ENCODE assay signal across 8 cellular contexts in genomic region chr15:68821190-68821897, GRCh38. TPM values are rescaled to one million over a fixed set of nuclear protein-coding genes. Genes with fewer than 3 reads are reported as not detected.
A peak's percentile ranks its signal among the peaks of the same experiment; 100 is the strongest.
DNase-seq lines count a peak whose midpoint lies in the region; ATAC-seq and TF ChIP-seq lines count a peak whose summit lies in the region.

No MANE protein-coding gene starts in this region.

- no peak for TF ChIP-seq EP300 in ovary (IDR thresholded peaks at IDR 0.05)

- H3K27ac ChIP-seq in WERI-Rb-1 (peak overlapping the region; percentile 100), ovary (peak overlapping the region; percentile 12 to 61)

- no peaks in the 10 kb centered on the region for H3K9me3 ChIP-seq in WERI-Rb-1 (ENCODE audit: severe bottlenecking)
- no peaks in the 10 kb centered on the region for H3K9me3 ChIP-seq in ovary

- peaks cover 11 to 20% of the 10 kb centered on the region in 2 donors for H3K36me3 Mint-ChIP-seq in activated T-cell treated with anti-CD3 and anti-CD28 coated beads, Interleukin-2, amount 50 U/mL, for 72 hours (ENCODE audit: insufficient read depth in 2 of 2)

- H3K27me3 Mint-ChIP-seq in activated T-cell treated with anti-CD3 and anti-CD28 coated beads, Interleukin-2, amount 50 U/mL, for 72 hours (ENCODE audit: low read depth) = no peaks in the 10 kb centered on the region

- WGBS in ovary, 3 donors = 0 to 1% (median 1%) methylated on average over 62 to 63 of the region's 63 CpGs

- H3K36me3 ChIP-seq in WERI-Rb-1 = peaks cover 16% of the 10 kb centered on the region
- H3K36me3 ChIP-seq in ovary = no peaks in the 10 kb centered on the region

- H3K4me3 ChIP-seq in WERI-Rb-1 (ENCODE audit: low read depth, low read length) (peak overlapping the region; percentile 98), fibroblast of mammary gland (ENCODE audit: control insufficient read depth, low read depth, low read length) (peak overlapping the region; percentile 89), ovary (peak overlapping the region; percentile 89)

- intact Hi-C loops in ovary (cut with DNase I) = no loop called here
- intact Hi-C loops in sciatic nerve (cut with DNase I) = no loop called here

- peak in 1 of 2 donors; percentile 19 for DNase-seq in activated T-cell treated with anti-CD3 and anti-CD28 coated beads, Interleukin-2, amount 50 U/mL, for 72 hours
- DNase-seq in activated T-cell treated with anti-CD3 and anti-CD28 coated beads for 4 hours (no peak), WERI-Rb-1 (no peak), fibroblast of mammary gland (ENCODE audit: low read depth) (no peak), ovary (peak in 1 of 5 donors; percentile 16), sciatic nerve (ENCODE audit: low spot score) (no peak), SW480 (ENCODE audit: low spot score) (no peak)

- H3K27ac Mint-ChIP-seq in activated T-cell treated with anti-CD3 and anti-CD28 coated beads, Interleukin-2, amount 50 U/mL, for 72 hours = peak overlapping the region; percentile 86

- peak in 1 of 2 donors; percentile 9 for ATAC-seq in activated T-cell treated with anti-CD3 and anti-CD28 coated beads, Interleukin-2, amount 50 U/mL, for 72 hours (replicated peaks in 1 of 2)
- peak; percentile 2 for ATAC-seq in HG03095 (IDR thresholded peaks at IDR 0.05; ENCODE audit: unreplicated experiment)
- no peak for ATAC-seq in sciatic nerve

- H3K27me3 ChIP-seq in WERI-Rb-1 (ENCODE audit: insufficient read depth, low read depth, severe bottlenecking) = no peaks in the 10 kb centered on the region
- no peaks in the 10 kb centered on the region for H3K27me3 ChIP-seq in ovary

- H3K4me3 Mint-ChIP-seq in activated T-cell treated with anti-CD3 and anti-CD28 coated beads, Interleukin-2, amount 50 U/mL, for 72 hours = peak overlapping the region; percentile 99 to 100

- H3K9me3 Mint-ChIP-seq in activated T-cell treated with anti-CD3 and anti-CD28 coated beads, Interleukin-2, amount 50 U/mL, for 72 hours = no peaks in the 10 kb centered on the region

- TF ChIP-seq POLR2A in ovary (IDR thresholded peaks at IDR 0.05) = no peak

- peaks cover 2% of the 10 kb centered on the region for H3K4me1 ChIP-seq in ovary (ENCODE audit: insufficient read depth)

- no peak for TF ChIP-seq CTCF in WERI-Rb-1 (IDR thresholded peaks at IDR 0.05; ENCODE audit: low read depth, low read length)
- no peak for TF ChIP-seq CTCF in fibroblast of mammary gland (conservative IDR thresholded peaks at IDR 0.05; ENCODE audit: control insufficient read depth, insufficient read depth, low read depth, low read length)
- TF ChIP-seq CTCF in ovary (IDR thresholded peaks at IDR 0.05) = no peak

- peaks cover 34% of the 10 kb centered on the region for H3K4me1 Mint-ChIP-seq in activated T-cell treated with anti-CD3 and anti-CD28 coated beads, Interleukin-2, amount 50 U/mL, for 72 hours (ENCODE audit: low read depth)

RNA-seq across cellular contexts. Expression of gene ANP32A, which starts 0.6 kb away (rescaled TPM):
- 100 to 1,000 TPM; 200 to 204 TPM for total RNA-seq in activated T-cell treated with anti-CD3 and anti-CD28 coated beads, Interleukin-2, amount 50 U/mL, for 72 hours
- 100 to 1,000 TPM in 1 of 7 donors, 10 to 100 TPM in 6; 29.4 to 119 (median 86.3) TPM for total RNA-seq in ovary
- polyA plus RNA-seq in ovary = 100 to 1,000 TPM in 1 of 2 donors, 10 to 100 TPM in 1; 42.8 to 158 TPM
- total RNA-seq in sciatic nerve = 90.3 TPM
